Comparison of ENCODE assay signal across 30 cellular contexts in the genomic region with DNA sequence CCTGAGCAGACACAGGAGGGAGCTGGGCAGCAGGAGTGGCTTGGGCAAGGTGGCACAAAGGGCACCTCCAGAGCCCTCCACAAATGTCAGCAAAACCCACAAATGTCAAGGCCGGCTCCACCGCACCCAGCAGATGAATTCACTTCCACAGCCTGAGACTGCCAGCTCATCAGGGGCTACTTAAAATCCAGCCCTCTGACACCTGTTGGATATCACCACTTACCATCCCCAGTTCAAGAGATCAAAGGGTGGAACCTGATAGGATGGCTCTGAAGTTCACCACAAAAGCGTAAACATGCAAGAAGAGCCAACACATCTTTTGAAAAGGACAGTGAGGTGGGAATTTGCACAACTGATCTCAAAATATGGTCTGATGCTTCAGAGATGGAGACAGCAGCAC.
A peak's percentile ranks its signal among the peaks of the same experiment; 100 is the strongest.
DNase-seq lines count a peak whose midpoint lies in the region; ATAC-seq and TF ChIP-seq lines count a peak whose summit lies in the region.
"Had no signal": no experiment of that assay in that cellular context is flagged by ENCODE, and none has a peak within 500 bp of the region (broad histone marks: within the 10 kb centered on the region; RNA-seq: fewer than 3 reads in every experiment).

No MANE protein-coding gene starts in this region.

- no peaks in the 10 kb centered on the region for H3K27me3 ChIP-seq in Loucy (ENCODE audit: insufficient read depth, low read length, poor library complexity, severe bottlenecking)
- H3K27me3 ChIP-seq: breast epithelium, gastroesophageal sphincter, vagina had no signal

- peaks cover 3% of the 10 kb centered on the region for H3K4me1 Mint-ChIP-seq in progenitor cell of endocrine pancreas (ENCODE audit: low read depth)
- peaks cover 22 to 47% of the 10 kb centered on the region in 2 donors for H3K4me1 Mint-ChIP-seq in effector memory CD8-positive, alpha-beta T cell (ENCODE audit: low read depth in 2 of 2)

- H3K9me2 ChIP-seq in Loucy (replicated peaks; ENCODE audit: low read depth, low read length), result no peaks in the 10 kb centered on the region

- peak overlapping the region; percentile 7 for H3K4me3 ChIP-seq in Loucy (ENCODE audit: low read length, poor library complexity, severe bottlenecking)
- H3K4me3 ChIP-seq: breast epithelium, gastroesophageal sphincter, smooth muscle cell, thoracic aorta, vagina had no signal

- peaks cover 68% of the 10 kb centered on the region for H4K20me1 ChIP-seq in Loucy (ENCODE audit: insufficient read depth, low read length, poor library complexity, severe bottlenecking)

- no peak overlapping the region for H3K27ac Mint-ChIP-seq in progenitor cell of endocrine pancreas
- no peak overlapping the region for H3K27ac Mint-ChIP-seq in effector memory CD8-positive, alpha-beta T cell
- H3K27ac Mint-ChIP-seq: activated CD4-positive, alpha-beta memory T cell treated with anti-CD3 and anti-CD28 coated beads, Interleukin-2, amount 10 ng/mL, durations not matched to agents 7 days and 5 days; activated naive CD4-positive, alpha-beta T cell treated with anti-CD3 and anti-CD28 coated beads, Interleukin-2, amount 50 U/mL, for 24 hours; activated T-helper 17 cell treated with anti-CD3 and anti-CD28 coated beads, Interleukin-2, amount 50 U/mL, for 72 hours; B cell; memory B cell; stimulated activated naive CD8-positive, alpha-beta T cell treated with anti-CD3 and anti-CD28 coated beads, Interleukin-15, Interleukin-2, amounts not matched to agents 100 ng/mL and 50 ng/mL, for 24 hours had no signal

- H3K79me2 ChIP-seq in Loucy (ENCODE audit: insufficient read depth, low read length), result peaks cover 98% of the 10 kb centered on the region

- no peak for DNase-seq in left ventricle myocardium superior
- DNase-seq in cardiac septum (ENCODE audit: low spot score), result no peak
- DNase-seq in left kidney (ENCODE audit: low read depth, low spot score), result peak; percentile 28
- DNase-seq in progenitor cell of endocrine pancreas (ENCODE audit: low spot score, unreplicated experiment), result no peak
- no peak for DNase-seq in effector memory CD8-positive, alpha-beta T cell
- DNase-seq: ACHN; activated CD4-positive, alpha-beta memory T cell treated with anti-CD3 and anti-CD28 coated beads, Interleukin-2, amount 10 ng/mL, durations not matched to agents 7 days and 5 days; activated CD4-positive, CD25-positive, alpha-beta regulatory T cell treated with anti-CD3 and anti-CD28 coated beads, Interleukin-2, amount 50 U/mL, for 72 hours; anterior cingulate cortex; CD8-positive, alpha-beta memory T cell; NCI-H1092; NCI-H1694; NCI-H2171 treated with DMSO at 0.1 percent for 48 hours; NCI-H526; NK-92 treated with Interleukin-12 subunit alpha and Interleukin-12 subunit beta, amount 100 ng/mL, for 24 hours; stimulated activated CD4-positive, alpha-beta T cell treated with anti-CD3 and anti-CD28 coated beads, Interleukin-1b, Interleukin-23, amount 100 ng/mL, for 48 hours had no signal

- intact Hi-C loops in left ventricle myocardium superior (cut with micrococcal nuclease) (no loop called here), cardiac septum (cut with DNase I) (no loop called here)

- H3F3A ChIP-seq in Loucy (ENCODE audit: low read depth), result peaks cover 2% of the 10 kb centered on the region; the same call in 1 of the 2 replicates

- H2AFZ ChIP-seq in Loucy (ENCODE audit: low read length), result no peak overlapping the region

- peak overlapping the region; percentile 94 for H3K4me2 ChIP-seq in Loucy (ENCODE audit: low read depth, low read length, poor library complexity, severe bottlenecking)
- H3K4me2 ChIP-seq: smooth muscle cell had no signal

- H3K36me3 ChIP-seq in Loucy (ENCODE audit: insufficient read depth, low read length), result no peaks in the 10 kb centered on the region; the same call in 1 of the 2 replicates
- H3K36me3 ChIP-seq: breast epithelium, gastroesophageal sphincter, thoracic aorta, vagina had no signal

- peaks cover 3% of the 10 kb centered on the region for H3K36me3 Mint-ChIP-seq in progenitor cell of endocrine pancreas (ENCODE audit: insufficient read depth)
- H3K36me3 Mint-ChIP-seq in effector memory CD8-positive, alpha-beta T cell (ENCODE audit: insufficient read depth), result no peaks in the 10 kb centered on the region
- H3K36me3 Mint-ChIP-seq: activated naive CD4-positive, alpha-beta T cell treated with anti-CD3 and anti-CD28 coated beads, Interleukin-2, amount 50 U/mL, for 24 hours had no signal

- TF ChIP-seq CTCF in Loucy (conservative IDR thresholded peaks at IDR 0.05; ENCODE audit: low read length), result no peak
- TF ChIP-seq CTCF in progenitor cell of endocrine pancreas (IDR thresholded peaks at IDR 0.05; ENCODE audit: unreplicated experiment), result no peak

- H3K4me3 Mint-ChIP-seq in progenitor cell of endocrine pancreas (ENCODE audit: low read depth), result no peak overlapping the region
- H3K4me3 Mint-ChIP-seq in effector memory CD8-positive, alpha-beta T cell, result no peak overlapping the region
- H3K4me3 Mint-ChIP-seq: activated CD4-positive, alpha-beta memory T cell treated with anti-CD3 and anti-CD28 coated beads, Interleukin-2, amount 10 ng/mL, durations not matched to agents 7 days and 5 days; activated naive CD4-positive, alpha-beta T cell treated with anti-CD3 and anti-CD28 coated beads, Interleukin-2, amount 50 U/mL, for 24 hours; activated T-helper 17 cell treated with anti-CD3 and anti-CD28 coated beads, Interleukin-2, amount 50 U/mL, for 72 hours; B cell; CD8-positive, alpha-beta memory T cell; memory B cell; stimulated activated naive CD8-positive, alpha-beta T cell treated with anti-CD3 and anti-CD28 coated beads, Interleukin-15, Interleukin-2, amounts not matched to agents 100 ng/mL and 50 ng/mL, for 24 hours; T-helper 2 cell treated with Interferon-gamma antibody and Interleukin-4, amounts not matched to agents 5 μg/mL and 100 μg/mL, for 36 hours had no signal

- no peaks in the 10 kb centered on the region for H3K9me3 ChIP-seq in Loucy (ENCODE audit: insufficient read depth, low read depth, low read length)
- H3K9me3 ChIP-seq: breast epithelium, gastroesophageal sphincter, thoracic aorta, vagina had no signal

- peaks cover 4% of the 10 kb centered on the region for H3K9me3 Mint-ChIP-seq in progenitor cell of endocrine pancreas (ENCODE audit: low read depth)
- no peaks in the 10 kb centered on the region for H3K9me3 Mint-ChIP-seq in effector memory CD8-positive, alpha-beta T cell
- H3K9me3 Mint-ChIP-seq: activated CD4-positive, alpha-beta memory T cell treated with anti-CD3 and anti-CD28 coated beads, Interleukin-2, amount 10 ng/mL, durations not matched to agents 7 days and 5 days; activated naive CD4-positive, alpha-beta T cell treated with anti-CD3 and anti-CD28 coated beads, Interleukin-2, amount 50 U/mL, for 24 hours; activated T-helper 17 cell treated with anti-CD3 and anti-CD28 coated beads, Interleukin-2, amount 50 U/mL, for 72 hours; CD8-positive, alpha-beta memory T cell; stimulated activated naive CD8-positive, alpha-beta T cell treated with anti-CD3 and anti-CD28 coated beads, Interleukin-15, Interleukin-2, amounts not matched to agents 100 ng/mL and 50 ng/mL, for 24 hours; T-helper 2 cell treated with Interferon-gamma antibody and Interleukin-4, amounts not matched to agents 5 μg/mL and 100 μg/mL, for 36 hours had no signal

- H3K4me1 ChIP-seq in Loucy (ENCODE audit: insufficient read depth, low read length, poor library complexity, severe bottlenecking), result peaks cover 79% of the 10 kb centered on the region

- ATAC-seq in left ventricle myocardium superior (peak; percentile 18), GM19455 (IDR thresholded peaks at IDR 0.05; ENCODE audit: unreplicated experiment) (no peak), GM21825 (IDR thresholded peaks at IDR 0.05; ENCODE audit: unreplicated experiment) (no peak)
- no peak for ATAC-seq in effector memory CD8-positive, alpha-beta T cell (replicated peaks)
- ATAC-seq: activated T-helper 17 cell treated with anti-CD3 and anti-CD28 coated beads, Interleukin-2, amount 50 U/mL, for 72 hours; gastroesophageal sphincter had no signal

- peak overlapping the region; percentile 2 for H3K9ac ChIP-seq in Loucy (ENCODE audit: low read depth, low read length, poor library complexity, severe bottlenecking)

- no peaks in the 10 kb centered on the region for H3K27me3 Mint-ChIP-seq in progenitor cell of endocrine pancreas
- H3K27me3 Mint-ChIP-seq in effector memory CD8-positive, alpha-beta T cell, result no peaks in the 10 kb centered on the region
- H3K27me3 Mint-ChIP-seq: activated CD4-positive, alpha-beta memory T cell treated with anti-CD3 and anti-CD28 coated beads, Interleukin-2, amount 10 ng/mL, durations not matched to agents 7 days and 5 days; activated naive CD4-positive, alpha-beta T cell treated with anti-CD3 and anti-CD28 coated beads, Interleukin-2, amount 50 U/mL, for 24 hours; activated T-helper 17 cell treated with anti-CD3 and anti-CD28 coated beads, Interleukin-2, amount 50 U/mL, for 72 hours; B cell; CD8-positive, alpha-beta memory T cell; memory B cell; stimulated activated naive CD8-positive, alpha-beta T cell treated with anti-CD3 and anti-CD28 coated beads, Interleukin-15, Interleukin-2, amounts not matched to agents 100 ng/mL and 50 ng/mL, for 24 hours had no signal
